In genomic region chr2:230863442-230864121, GRCh38 we compare ENCODE assay signal across 12 cellular contexts. TPM values are rescaled to one million over a fixed set of nuclear protein-coding genes. Genes with fewer than 3 reads are reported as not detected.
A peak's percentile ranks its signal among the peaks of the same experiment; 100 is the strongest.
DNase-seq lines count a peak whose midpoint lies in the region; ATAC-seq, FAIRE-seq and TF ChIP-seq lines count a peak whose summit lies in the region.
"Had no signal": no experiment of that assay in that cellular context is flagged by ENCODE, and none has a peak within 500 bp of the region (broad histone marks: within the 10 kb centered on the region; RNA-seq: fewer than 3 reads in every experiment).

No MANE protein-coding gene starts in this region.

- intact Hi-C loops in IMR-90 (cut with micrococcal nuclease): no loop called here
- intact Hi-C loops in ascending aorta (cut with DNase I): loop anchor here (2.0 kb wide), 1 partner anchor 123 kb away; no protein-coding TSS in a partner anchor
- intact Hi-C loops in esophagus squamous epithelium (cut with DNase I): no loop called here

- CTCF ChIA-PET in IMR-90 (lab: Yijun Ruan, JAX): no interaction called here

- TF ChIP-seq RAD21 in IMR-90 (IDR thresholded peaks at IDR 0.05; ENCODE audit: low read length): no peak

- H2BK5ac ChIP-seq in IMR-90 (ENCODE audit: low read depth, low read length, poor library complexity, severe bottlenecking): no peak overlapping the region

- H4K91ac ChIP-seq in IMR-90 (ENCODE audit: insufficient read depth, low read depth, low read length): no peak overlapping the region

- H3K4me3 ChIP-seq in IMR-90 (ENCODE audit: insufficient read depth, low read depth, low read length) (no peak overlapping the region), ascending aorta (no peak overlapping the region), esophagus squamous epithelium (no peak overlapping the region)

- H3K4me2 ChIP-seq in IMR-90 (ENCODE audit: low read depth, low read length): no peak overlapping the region

- H3K9me3 ChIP-seq in IMR-90 (ENCODE audit: control insufficient read depth, insufficient read depth, low read length): no peaks in the 10 kb centered on the region
- no peaks in the 10 kb centered on the region for H3K9me3 ChIP-seq in ascending aorta
- no peaks in the 10 kb centered on the region for H3K9me3 ChIP-seq in esophagus squamous epithelium

- H2BK20ac ChIP-seq in IMR-90 (ENCODE audit: low read depth, low read length): no peak overlapping the region

- peaks cover 6% of the 10 kb centered on the region; the same call in 1 of the 2 replicates for H3K9me1 ChIP-seq in IMR-90 (ENCODE audit: insufficient read depth, low read length)

- H2AK9ac ChIP-seq in IMR-90 (replicated peaks; ENCODE audit: low read depth, low read length, poor library complexity): no peak overlapping the region

- H3K4me1 Mint-ChIP-seq in brain (peaks cover 41% of the 10 kb centered on the region), nephron (peaks cover 31% of the 10 kb centered on the region)

- H3K27ac ChIP-seq in IMR-90 (ENCODE audit: insufficient read depth, low read length) (no peak overlapping the region), ascending aorta (no peak overlapping the region), esophagus squamous epithelium (no peak overlapping the region)

- TF ChIP-seq CTCF in IMR-90 (conservative IDR thresholded peaks at IDR 0.05; ENCODE audit: low read depth, low read length): no peak
- TF ChIP-seq CTCF in brain (conservative IDR thresholded peaks at IDR 0.05): no peak
- TF ChIP-seq CTCF in nephron (IDR thresholded peaks at IDR 0.05; ENCODE audit: unreplicated experiment in 3 of 3): no peak
- TF ChIP-seq CTCF in ascending aorta (IDR thresholded peaks at IDR 0.05): no peak
- TF ChIP-seq CTCF in esophagus squamous epithelium (IDR thresholded peaks at IDR 0.05): no peak

- H3K27me3 ChIP-seq in IMR-90 (ENCODE audit: control insufficient read depth, insufficient read depth, low read length) (peaks cover 26% of the 10 kb centered on the region), ascending aorta (no peaks in the 10 kb centered on the region), esophagus squamous epithelium (peaks cover 0 to 63% (median 0%) of the 10 kb centered on the region in 4 donors)

- peaks cover 13% of the 10 kb centered on the region; the same call in 1 of the 2 replicates for H4K20me1 ChIP-seq in IMR-90 (ENCODE audit: insufficient read depth, low read length)

- no peak for ATAC-seq in IMR-90 (ENCODE audit: low read depth)

- H3K4me1 ChIP-seq in IMR-90 (ENCODE audit: control insufficient read depth, insufficient read depth, low read length): peaks cover 10% of the 10 kb centered on the region; the same call in 1 of the 2 replicates
- peaks cover 3 to 11% of the 10 kb centered on the region in 2 donors for H3K4me1 ChIP-seq in ascending aorta
- peaks cover 16 to 47% (median 27%) of the 10 kb centered on the region in 3 donors for H3K4me1 ChIP-seq in esophagus squamous epithelium

- no peak overlapping the region for H4K8ac ChIP-seq in IMR-90 (ENCODE audit: low read depth in 2 of 2, low read length in 2 of 2)

- H3K27me3 Mint-ChIP-seq in brain (peaks cover 11% of the 10 kb centered on the region), nephron (ENCODE audit: low read depth) (peaks cover 9% of the 10 kb centered on the region)

- H3K36me3 ChIP-seq in IMR-90 (ENCODE audit: control insufficient read depth, insufficient read depth, low read length): no peaks in the 10 kb centered on the region
- H3K36me3 ChIP-seq in ascending aorta: no peaks in the 10 kb centered on the region
- H3K36me3 ChIP-seq in esophagus squamous epithelium: no peaks in the 10 kb centered on the region

- FAIRE-seq in urothelium cell line (lab: Jason Lieb, UNC): no peak
- FAIRE-seq: endothelial cell of umbilical vein had no signal

- H3K79me1 ChIP-seq in IMR-90 (ENCODE audit: low read depth in 1 of 2, low read length in 2 of 2): peaks cover 3 to 26% of the 10 kb centered on the region in 2 experiments; a peak in 3 of 4 replicates

- peak overlapping the region; percentile 66 for H2AFZ ChIP-seq in IMR-90 (replicated peaks; ENCODE audit: low read length, poor library complexity)

- H3K27ac Mint-ChIP-seq in brain (peak overlapping the region; percentile 43 to 95 (median 87)), nephron (peak overlapping the region in 2 of 3 experiments; percentile 94 to 95)

- no peak overlapping the region for H2BK120ac ChIP-seq in IMR-90 (ENCODE audit: low read depth, low read length)

- in situ Hi-C loops in IMR-90 (cut with MboI; ENCODE audit: low sequenced_read_pairs): no loop called here

- H3K4ac ChIP-seq in IMR-90 (ENCODE audit: low read depth, low read length): no peak overlapping the region

- no peak overlapping the region for H2BK15ac ChIP-seq in IMR-90 (ENCODE audit: low read depth, low read length)

- no peak overlapping the region for H3K56ac ChIP-seq in IMR-90 (ENCODE audit: extremely low read depth, insufficient read depth, low read length)

- H3K4me3 Mint-ChIP-seq in brain (peak overlapping the region; percentile 85 to 96 (median 91)), nephron (peak overlapping the region; percentile 90 to 97 (median 91))

- no peak overlapping the region for H3K18ac ChIP-seq in IMR-90 (ENCODE audit: low read depth, low read length)

- TF ChIP-seq POLR2A in IMR-90 (IDR thresholded peaks at IDR 0.05; ENCODE audit: low read depth, low read length): no peak
- TF ChIP-seq POLR2A in esophagus squamous epithelium (IDR thresholded peaks at IDR 0.05): no peak

- H3K23ac ChIP-seq in IMR-90 (ENCODE audit: low read depth, low read length): no peak overlapping the region

- H3K9me3 Mint-ChIP-seq in brain: peaks cover 0 to 16% (median 3%) of the 10 kb centered on the region in 5 experiments
- no peaks in the 10 kb centered on the region for H3K9me3 Mint-ChIP-seq in nephron

- H3K36me3 Mint-ChIP-seq in brain: no peaks in the 10 kb centered on the region
- no peaks in the 10 kb centered on the region for H3K36me3 Mint-ChIP-seq in nephron (ENCODE audit: low read depth)

- dilution Hi-C loops in IMR-90 (cut with HindIII; ENCODE audit: low sequenced_read_pairs, unreplicated experiment): no loop called here

- POLR2A ChIA-PET in IMR-90 (lab: Charles Lee; ENCODE audit: unreplicated experiment): no interaction called here

- no peak overlapping the region for H4K5ac ChIP-seq in IMR-90 (ENCODE audit: low read depth, low read length)

- BruUV-seq in IMR-90 (replicated peaks; lab: Mats Ljungman, UMichigan): no TSS peak

- DNase-seq in NCI-H524 (lab: John Stamatoyannopoulos, UW) (peak; percentile 24 to 79), NCI-H524 treated with DMSO at 0.1 percent for 48 hours (lab: John Stamatoyannopoulos, UW) (no peak), IMR-90 (no peak), ascending aorta (ENCODE audit: low spot score in 2 of 2) (no peak), esophagus squamous epithelium (lab: John Stamatoyannopoulos, UW) (no peak), urothelium cell line (ENCODE audit: low spot score) (no peak)
- DNase-seq: GF-D8, NCI-H146, occipital lobe had no signal

- H3K14ac ChIP-seq in IMR-90 (replicated peaks; ENCODE audit: low read depth, low read length): no peak overlapping the region

- WGBS in IMR-90 (ENCODE audit: extremely low coverage in 2 of 2, insufficient read length in 1 of 2), 2 experiments: 73% methylated on average over 6 of the region's 13 CpGs; no CpG with 5 or more reads in 1 of the 2 experiments
- 32 to 45% methylated on average over 3 of the region's 13 CpGs for WGBS in esophagus squamous epithelium, 2 donors

- no peak overlapping the region for H2AK5ac ChIP-seq in IMR-90 (ENCODE audit: low read depth, low read length)

- no peak overlapping the region for H3K9ac ChIP-seq in IMR-90 (ENCODE audit: low read depth, low read length)

TF ChIP-seq in IMR-90, 13 proteins besides CTCF, POLR2A, EP300 and RAD21:
- TF ChIP-seq SMC3 (IDR thresholded peaks at IDR 0.05; ENCODE audit: low read depth, low read length): no peak
- TF ChIP-seq MAZ (IDR thresholded peaks at IDR 0.05; ENCODE audit: borderline replicate concordance, low read depth, low read length): no peak
- TF ChIP-seq CHD1 (IDR thresholded peaks at IDR 0.05; ENCODE audit: low read depth, low read length): no peak
- TF ChIP-seq RCOR1 (IDR thresholded peaks at IDR 0.05; ENCODE audit: insufficient replicate concordance, low read length): no peak
- TF ChIP-seq ELK1 (IDR thresholded peaks at IDR 0.05; ENCODE audit: borderline replicate concordance, low read depth, low read length): no peak
- no peak for TF ChIP-seq FOS (IDR thresholded peaks at IDR 0.05; ENCODE audit: low read depth, low read length)
- TF ChIP-seq BHLHE40 (IDR thresholded peaks at IDR 0.05; ENCODE audit: low read depth, low read length): no peak
- TF ChIP-seq MXI1 (IDR thresholded peaks at IDR 0.05; ENCODE audit: borderline replicate concordance, low read depth, low read length): no peak
- no peak for TF ChIP-seq RFX5 (IDR thresholded peaks at IDR 0.05; ENCODE audit: low read depth, low read length)
- no peak for TF ChIP-seq CEBPB (IDR thresholded peaks at IDR 0.05; ENCODE audit: low read depth, low read length)
- no peak for TF ChIP-seq NFE2L2 (IDR thresholded peaks at IDR 0.05; ENCODE audit: low read depth, low read length)
- no peak for TF ChIP-seq USF2 (IDR thresholded peaks at IDR 0.05; ENCODE audit: low read depth, low read length)
- TF ChIP-seq MAFK (IDR thresholded peaks at IDR 0.05; ENCODE audit: low read depth, low read length): no peak

RNA-seq across cellular contexts. Expression of gene ITM2C, which starts 1.2 kb away (rescaled TPM):
- total RNA-seq in IMR-90 (2012; rRNA removed) (35.8 and 46.8 TPM in 2 replicates), ascending aorta (84.9 TPM), esophagus squamous epithelium (10 to 100 TPM in 2 of 4 donors, 1 to 10 TPM in 2; 3.8 to 31.9 (median 10.3) TPM)
- polyA plus RNA-seq in IMR-90 (2012; rRNA removed) (274 and 275 TPM in 2 replicates), brain (ENCODE audit: insufficient read depth, low read depth, low replicate concordance) (519 TPM)
- polyA plus RNA-seq in IMR-90 (2012; cell fraction: cytosol; rRNA removed): 429 TPM in 2 replicates
- polyA plus RNA-seq in IMR-90 (2012; cell fraction: nucleus; rRNA removed; ENCODE audit: low replicate concordance): 107 and 149 TPM in 2 replicates

Comparison
In these comparisons a context has a peak if more than half of its experiments do, and no peak if none do; other contexts are left out.
1. DNase-seq: peak in NCI-H524 (2 of 2); none in NCI-H524 treated with DMSO at 0.1 percent for 48 hours (single experiment), IMR-90 (single experiment), ascending aorta (0 of 2), esophagus squamous epithelium (single experiment) and urothelium cell line (single experiment).